In the genomic region with DNA sequence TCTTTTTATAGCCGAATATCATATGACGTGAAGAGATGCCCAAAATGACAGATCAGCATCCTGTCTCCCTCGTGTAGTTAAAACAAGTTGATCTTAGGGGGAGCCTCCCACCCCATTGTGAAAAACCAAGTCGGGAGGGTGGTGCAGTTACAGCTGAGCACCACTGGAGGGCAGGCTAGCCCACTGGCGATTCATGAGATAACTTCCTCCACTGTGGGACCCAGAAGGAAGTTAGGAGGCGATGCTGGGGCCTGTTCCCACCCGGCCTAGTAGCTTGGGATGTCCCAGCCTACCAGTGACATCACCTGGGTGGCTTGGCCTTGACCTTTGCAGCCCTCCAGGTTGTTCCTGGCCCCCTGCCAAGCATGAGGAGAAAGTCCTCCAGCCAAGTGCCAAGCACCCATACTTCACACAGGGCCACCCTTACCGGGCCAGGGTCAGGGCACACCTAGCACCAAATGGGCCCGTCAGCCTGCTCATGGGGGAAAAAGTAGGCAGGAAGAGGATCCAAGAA, we compare ENCODE assay signal across 8 cellular contexts. TPM values are rescaled to one million over a fixed set of nuclear protein-coding genes. Genes with fewer than 3 reads are reported as not detected.
A peak's percentile ranks its signal among the peaks of the same experiment; 100 is the strongest.
DNase-seq lines count a peak whose midpoint lies in the region; ATAC-seq lines count a peak whose summit lies in the region.

No MANE protein-coding gene starts in this region.

- ATAC-seq in T-cell (replicated peaks in 1 of 4) (peak; percentile 80 to 86 (median 86)), left cardiac atrium (peak; percentile 76 to 87), GM19452 (IDR thresholded peaks at IDR 0.05; ENCODE audit: unreplicated experiment) (no peak)
- ATAC-seq in activated naive CD8-positive, alpha-beta T cell treated with anti-CD3 and anti-CD28 coated beads, Interleukin-2, amount 50 U/mL, for 24 hours = peak; percentile 85

- H3K27me3 Mint-ChIP-seq in T-cell = no peaks in the 10 kb centered on the region
- H3K27me3 Mint-ChIP-seq in activated naive CD8-positive, alpha-beta T cell treated with anti-CD3 and anti-CD28 coated beads, Interleukin-2, amount 50 U/mL, for 24 hours = no peaks in the 10 kb centered on the region

- CTCF ChIA-PET in T-cell (lab: Charles Lee) = interaction anchor here (0.5 to 1.4 kb wide), 13 partner anchors 8 to 102 kb away, joined by 3 to 9 read pairs (median 3); a partner anchor contains a TSS

- peak overlapping the region; percentile 55 to 83 for H3K27ac Mint-ChIP-seq in T-cell
- H3K27ac Mint-ChIP-seq in activated naive CD8-positive, alpha-beta T cell treated with anti-CD3 and anti-CD28 coated beads, Interleukin-2, amount 50 U/mL, for 24 hours = peak overlapping the region; percentile 62

- intact Hi-C loops in left cardiac atrium (cut with DNase I) = loop anchor here (1.0 to 10.0 kb wide), 4 partner anchors 82 to 333 kb away; no protein-coding TSS in a partner anchor

- peaks cover 15 to 17% (median 16%) of the 10 kb centered on the region in 3 donors for H3K4me1 Mint-ChIP-seq in T-cell
- peaks cover 9% of the 10 kb centered on the region for H3K4me1 Mint-ChIP-seq in activated naive CD8-positive, alpha-beta T cell treated with anti-CD3 and anti-CD28 coated beads, Interleukin-2, amount 50 U/mL, for 24 hours

- peaks cover 13% of the 10 kb centered on the region for H3K36me3 Mint-ChIP-seq in T-cell
- peaks cover 12% of the 10 kb centered on the region for H3K36me3 Mint-ChIP-seq in activated naive CD8-positive, alpha-beta T cell treated with anti-CD3 and anti-CD28 coated beads, Interleukin-2, amount 50 U/mL, for 24 hours (ENCODE audit: low read depth)

- POLR2A ChIA-PET in T-cell (lab: Charles Lee) = interaction anchor here in 1 of 2 donors (0.5 to 0.6 kb wide), 2 partner anchors 80 to 593 kb away, joined by 3 to 4 read pairs; no protein-coding TSS in a partner anchor

- DNase-seq in activated gamma-delta T cell treated with Interleukin-2 at 50 U/mL for 16 hours (peak; percentile 73), activated gamma-delta T cell (lab: John Stamatoyannopoulos, UW) (no peak), Kasumi-1 (lab: John Stamatoyannopoulos, UW) (peak; percentile 85 to 90), T-cell (peak; percentile 60 to 83 (median 72)), left cardiac atrium (peak; percentile 70), renal cortical epithelial cell (ENCODE audit: low read depth) (peak; percentile 44)
- peak; percentile 78 for DNase-seq in activated naive CD8-positive, alpha-beta T cell treated with anti-CD3 and anti-CD28 coated beads, Interleukin-2, amount 50 U/mL, for 24 hours

- H3K4me3 Mint-ChIP-seq in T-cell = no peak overlapping the region
- no peak overlapping the region for H3K4me3 Mint-ChIP-seq in activated naive CD8-positive, alpha-beta T cell treated with anti-CD3 and anti-CD28 coated beads, Interleukin-2, amount 50 U/mL, for 24 hours

- no peaks in the 10 kb centered on the region for H3K9me3 Mint-ChIP-seq in T-cell
- H3K9me3 Mint-ChIP-seq in activated naive CD8-positive, alpha-beta T cell treated with anti-CD3 and anti-CD28 coated beads, Interleukin-2, amount 50 U/mL, for 24 hours = no peaks in the 10 kb centered on the region

RNA-seq across cellular contexts. Expression of a gene that starts 8.1 kb away (rescaled TPM):
- total RNA-seq in T-cell = 1 to 10 TPM; 5.5 to 9.3 (median 6.1) TPM
- total RNA-seq in left cardiac atrium = 10 to 100 TPM; 16.1 to 17.6 TPM
- total RNA-seq in renal cortical epithelial cell = 28.8 and 32.2 TPM in 2 replicates
